In the genomic region with DNA sequence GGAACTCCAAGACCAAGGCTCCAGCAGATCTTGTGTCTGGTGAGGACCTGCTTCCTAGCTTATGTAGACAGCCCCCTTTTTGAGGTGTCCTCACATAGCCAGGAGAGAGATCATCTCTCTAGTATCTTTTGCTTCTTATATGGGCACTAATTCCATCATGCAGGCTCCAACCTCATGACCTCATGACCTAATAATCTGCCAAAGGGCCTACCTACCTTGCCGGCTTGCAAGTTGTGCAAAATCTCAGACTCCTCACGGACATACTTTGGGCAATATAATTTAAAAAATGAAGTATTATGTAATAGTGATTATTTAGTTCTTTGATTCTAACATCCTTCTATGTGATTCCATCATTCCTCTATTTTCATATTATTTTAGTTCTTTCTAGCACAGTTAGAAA, we compare ENCODE assay signal across 23 cellular contexts.
"Had no signal": no experiment of that assay in that cellular context is flagged by ENCODE, and none has a peak within 500 bp of the region (broad histone marks: within the 10 kb centered on the region; RNA-seq: fewer than 3 reads in every experiment).

No MANE protein-coding gene starts in this region.

- H3K27me3 ChIP-seq: stomach, suprapubic skin, testis, thyroid gland, tibial artery, tibial nerve, transverse colon, upper lobe of left lung, upper lobe of right lung, uterus, vagina had no signal

- H3K4me1 ChIP-seq: stomach, suprapubic skin, testis, thyroid gland, tibial artery, tibial nerve, transverse colon, upper lobe of left lung, upper lobe of right lung, uterus had no signal

- H3K4me3 ChIP-seq: stomach, suprapubic skin, testis, thoracic aorta, thyroid gland, tibial artery, tibial nerve, transverse colon, upper lobe of left lung, upper lobe of right lung, uterus, vagina had no signal

- H3K27ac ChIP-seq: stomach, suprapubic skin, testis, thoracic aorta, thyroid gland, tibial artery, tibial nerve, transverse colon, upper lobe of left lung, upper lobe of right lung, uterus, vagina had no signal

- H3K9me3 ChIP-seq: suprapubic skin, testis, thoracic aorta, thyroid gland, upper lobe of right lung, uterus, vagina had no signal

- H3K36me3 ChIP-seq: stomach, suprapubic skin, thoracic aorta, thyroid gland, tibial artery, tibial nerve, transverse colon, upper lobe of left lung, upper lobe of right lung, uterus, vagina had no signal

- DNase-seq: stimulated activated CD4-positive, alpha-beta T cell treated with anti-CD3 and anti-CD28 coated beads, Interleukin-2, amount 100 ng/mL, for 48 hours; stimulated activated CD4-positive, alpha-beta T cell treated with anti-CD3 and anti-CD28 coated beads, Interleukin-4, amount 100 ng/mL, for 1 hour; stimulated activated CD4-positive, alpha-beta T cell treated with anti-CD3 and anti-CD28 coated beads, Interleukin-4, amount 100 ng/mL, for 24 hours; stimulated activated CD4-positive, alpha-beta T cell treated with anti-CD3 and anti-CD28 coated beads, Interleukin-4, amount 100 ng/mL, for 4 hours; stimulated activated CD8-positive, alpha-beta memory T cell treated with anti-CD3 and anti-CD28 coated beads, Interleukin-4, amount 100 ng/mL, for 48 hours; stimulated activated naive B cell treated with anti-CD40 and anti-IgM and Interleukin-4, amounts not matched to agents 10 μg/mL and 1 μg/mL and 100 μg/mL, for 72 hours; stimulated activated naive CD4-positive, alpha-beta T cell; stimulated activated naive CD4-positive, alpha-beta T cell treated with Interleukin-2 at 50 U/mL for 16 hours; stimulated activated naive CD8-positive, alpha-beta T cell treated with anti-CD3 and anti-CD28 coated beads, Interleukin-15, amount 100 ng/mL, for 72 hours; stimulated activated naive CD8-positive, alpha-beta T cell treated with anti-CD3 and anti-CD28 coated beads, Interleukin-15, Interleukin-2, amounts not matched to agents 100 U/mL and 50 U/mL, for 24 hours; stomach; substantia nigra; testis; thyroid gland; tibial artery; transverse colon; upper lobe of left lung; upper lobe of right lung; uterus had no signal
